Comparison of ENCODE assay signal across 15 cellular contexts in genomic region chr7:76050545-76050944, GRCh38. TPM values are rescaled to one million over a fixed set of nuclear protein-coding genes. Genes with fewer than 3 reads are reported as not detected.
DNase-seq lines count a peak whose midpoint lies in the region; ATAC-seq and TF ChIP-seq lines count a peak whose summit lies in the region.
"Had no signal": no experiment of that assay in that cellular context is flagged by ENCODE, and none has a peak within 500 bp of the region (broad histone marks: within the 10 kb centered on the region; RNA-seq: fewer than 3 reads in every experiment).

No MANE protein-coding gene starts in this region.

- POLR2A ChIA-PET in MCF 10A (lab: Yijun Ruan, JAX) = interaction anchor here (0.7 to 0.9 kb wide), 2 partner anchors 10 to 17 kb away, joined by 3 read pairs; no protein-coding TSS in a partner anchor
- POLR2A ChIA-PET in activated CD8-positive, alpha-beta T cell treated with anti-CD3 and anti-CD28 coated beads for 36 hours (lab: Charles Lee) = interaction anchor here (0.9 to 1.0 kb wide), 2 partner anchors 11 to 75 kb away, joined by 3 to 4 read pairs; no protein-coding TSS in a partner anchor

- H3K27ac Mint-ChIP-seq in MCF 10A (ENCODE audit: low read depth, unreplicated experiment) (peak overlapping the region; percentile 99), immature natural killer cell (peak overlapping the region; percentile 1 to 46 (median 30)), type B pancreatic cell (peak overlapping the region; percentile 70)
- peak overlapping the region; percentile 9 for H3K27ac Mint-ChIP-seq in activated CD8-positive, alpha-beta T cell treated with anti-CD3 and anti-CD28 coated beads for 36 hours

- no peak for TF ChIP-seq CTCF in MCF 10A (IDR thresholded peaks at IDR 0.05; ENCODE audit: unreplicated experiment)
- TF ChIP-seq CTCF in mammary epithelial cell (conservative IDR thresholded peaks at IDR 0.05 in 1 of 2, IDR thresholded peaks at IDR 0.05 in 1 of 2; ENCODE audit: extremely low read depth in 1 of 2, insufficient read depth in 1 of 2, low read depth in 1 of 2, low read length in 2 of 2) = no peak
- TF ChIP-seq CTCF in activated CD8-positive, alpha-beta T cell treated with anti-CD3 and anti-CD28 coated beads for 36 hours (IDR thresholded peaks at IDR 0.05) = no peak
- no peak for TF ChIP-seq CTCF in type B pancreatic cell (conservative IDR thresholded peaks at IDR 0.05)
- TF ChIP-seq CTCF in vagina (IDR thresholded peaks at IDR 0.05) = no peak

- ATAC-seq in activated CD8-positive, alpha-beta T cell treated with anti-CD3 and anti-CD28 coated beads for 36 hours = no peak
- no peak for ATAC-seq in GM21423 (IDR thresholded peaks at IDR 0.05; ENCODE audit: unreplicated experiment)
- ATAC-seq: right cardiac atrium had no signal

- H3K27me3 Mint-ChIP-seq in MCF 10A (ENCODE audit: insufficient read depth, unreplicated experiment) (no peaks in the 10 kb centered on the region), immature natural killer cell (ENCODE audit: low read depth in 3 of 3) (peaks cover 0 to 5% (median 0%) of the 10 kb centered on the region in 3 donors), type B pancreatic cell (no peaks in the 10 kb centered on the region)
- no peaks in the 10 kb centered on the region for H3K27me3 Mint-ChIP-seq in activated CD8-positive, alpha-beta T cell treated with anti-CD3 and anti-CD28 coated beads for 36 hours

- dilution Hi-C loops in mammary epithelial cell (cut with HindIII; ENCODE audit: low sequenced_read_pairs) = no loop called here

- H4K20me1 ChIP-seq in mammary epithelial cell (ENCODE audit: insufficient read depth, low read length) = peaks cover 4% of the 10 kb centered on the region

- H3K9ac ChIP-seq in mammary epithelial cell (ENCODE audit: insufficient read depth, low read length) = no peak overlapping the region

- H3K4me1 ChIP-seq in mammary epithelial cell (ENCODE audit: insufficient read depth, low read length) = peaks cover 23% of the 10 kb centered on the region
- H3K4me1 ChIP-seq in vagina = peaks cover 74% of the 10 kb centered on the region

- CTCF ChIA-PET in MCF 10A (lab: Yijun Ruan, JAX) (interaction anchor here (1.7 kb wide), 1 partner anchor 76 kb away, joined by 3 read pairs; no protein-coding TSS in a partner anchor), mammary epithelial cell (lab: Charles Lee; ENCODE audit: low non-redundant PET) (no interaction called here)
- CTCF ChIA-PET in activated CD8-positive, alpha-beta T cell treated with anti-CD3 and anti-CD28 coated beads for 36 hours (lab: Charles Lee) = interaction anchor here (0.6 kb wide), 1 partner anchor 78 kb away, joined by 3 read pairs; no protein-coding TSS in a partner anchor

- BruUV-seq in MCF 10A (replicated peaks; lab: Mats Ljungman, UMichigan) = no TSS peak
- BruUV-seq in mammary epithelial cell (replicated peaks; lab: Mats Ljungman, UMichigan) = no TSS peak

- 100% methylated on average over 3 of the region's 5 CpGs for WGBS in mammary epithelial cell (ENCODE audit: low coverage, missing lambda C conversion rate)

- H3K27ac ChIP-seq in mammary epithelial cell (ENCODE audit: insufficient read depth, low read depth, low read length) = no peak overlapping the region
- H3K27ac ChIP-seq in vagina = no peak overlapping the region
- H3K27ac ChIP-seq: coronary artery had no signal

- H3K4me1 Mint-ChIP-seq in MCF 10A (ENCODE audit: insufficient read depth, unreplicated experiment) = peaks cover 31% of the 10 kb centered on the region
- peaks cover 33% of the 10 kb centered on the region for H3K4me1 Mint-ChIP-seq in activated CD8-positive, alpha-beta T cell treated with anti-CD3 and anti-CD28 coated beads for 36 hours (ENCODE audit: low read depth)
- H3K4me1 Mint-ChIP-seq in immature natural killer cell = peaks cover 43% of the 10 kb centered on the region in 2 donors
- H3K4me1 Mint-ChIP-seq in type B pancreatic cell (ENCODE audit: unreplicated experiment) = peaks cover 37% of the 10 kb centered on the region

- H3K9me3 Mint-ChIP-seq in MCF 10A (ENCODE audit: unreplicated experiment) = no peaks in the 10 kb centered on the region
- H3K9me3 Mint-ChIP-seq in activated CD8-positive, alpha-beta T cell treated with anti-CD3 and anti-CD28 coated beads for 36 hours = no peaks in the 10 kb centered on the region
- H3K9me3 Mint-ChIP-seq in immature natural killer cell = no peaks in the 10 kb centered on the region
- H3K9me3 Mint-ChIP-seq in type B pancreatic cell = no peaks in the 10 kb centered on the region

- intact Hi-C loops in MCF 10A (cut with micrococcal nuclease) = no loop called here
- intact Hi-C loops in mammary epithelial cell (cut with micrococcal nuclease) = no loop called here
- intact Hi-C loops in activated CD8-positive, alpha-beta T cell treated with anti-CD3 and anti-CD28 coated beads for 36 hours (cut with micrococcal nuclease) = no loop called here
- intact Hi-C loops in vagina (cut with DNase I) = no loop called here

- H2AFZ ChIP-seq in mammary epithelial cell (ENCODE audit: low read depth, low read length) = no peak overlapping the region

- H3K9me3 ChIP-seq in mammary epithelial cell (replicated peaks; ENCODE audit: insufficient read depth, low read length) = no peaks in the 10 kb centered on the region
- H3K9me3 ChIP-seq in vagina = no peaks in the 10 kb centered on the region

- in situ Hi-C loops in mammary epithelial cell (cut with MboI; ENCODE audit: low sequenced_read_pairs in 2 of 2) = loop anchor here in 1 of 2 donors (25.0 kb wide), 1 partner anchor 262 kb away; the partner anchor contains the start of gene HSPB1

- TF ChIP-seq POLR2A in vagina (IDR thresholded peaks at IDR 0.05) = no peak

- no peak for DNase-seq in MCF 10A (ENCODE audit: unreplicated experiment)
- no peak for DNase-seq in mammary epithelial cell
- no peak for DNase-seq in activated CD8-positive, alpha-beta T cell treated with anti-CD3 and anti-CD28 coated beads for 36 hours
- no peak for DNase-seq in immature natural killer cell
- DNase-seq in type B pancreatic cell (ENCODE audit: extremely low spot score, unreplicated experiment) = no peak
- DNase-seq in vagina (ENCODE audit: extremely low spot score in 2 of 2) = no peak
- no peak for DNase-seq in NK-92 (lab: John Stamatoyannopoulos, UW; ENCODE audit: unreplicated experiment)
- DNase-seq: activated CD4-positive, CD25-positive, alpha-beta regulatory T cell treated with anti-CD3 and anti-CD28 coated beads, Interleukin-2, amount 50 U/mL, for 72 hours; Calu3; KG1; RPMI8226; substantia nigra had no signal

- H3K36me3 ChIP-seq in mammary epithelial cell (ENCODE audit: insufficient read depth, low read length) (peaks cover 4% of the 10 kb centered on the region), vagina (no peaks in the 10 kb centered on the region)

- H3K36me3 Mint-ChIP-seq in MCF 10A (ENCODE audit: insufficient read depth, unreplicated experiment) = peaks cover 53% of the 10 kb centered on the region
- H3K36me3 Mint-ChIP-seq in activated CD8-positive, alpha-beta T cell treated with anti-CD3 and anti-CD28 coated beads for 36 hours (ENCODE audit: low read depth) = peaks cover 44% of the 10 kb centered on the region
- peaks cover 5 to 7% (median 6%) of the 10 kb centered on the region in 3 donors for H3K36me3 Mint-ChIP-seq in immature natural killer cell
- H3K36me3 Mint-ChIP-seq in type B pancreatic cell = peaks cover 19% of the 10 kb centered on the region

- no peak overlapping the region for H3K4me2 ChIP-seq in mammary epithelial cell (ENCODE audit: insufficient read depth, low read depth, low read length)

- H3K79me2 ChIP-seq in mammary epithelial cell (ENCODE audit: insufficient read depth, low read length) = peaks cover 92% of the 10 kb centered on the region

- H3K4me3 Mint-ChIP-seq in MCF 10A (ENCODE audit: unreplicated experiment) = no peak overlapping the region
- peak overlapping the region; percentile 1 for H3K4me3 Mint-ChIP-seq in activated CD8-positive, alpha-beta T cell treated with anti-CD3 and anti-CD28 coated beads for 36 hours
- H3K4me3 Mint-ChIP-seq in immature natural killer cell = peak overlapping the region in 3 of 5 donors; percentile 1 to 23 (median 18)
- H3K4me3 Mint-ChIP-seq in type B pancreatic cell = peak overlapping the region; percentile 65

- H3K27me3 ChIP-seq in mammary epithelial cell (ENCODE audit: insufficient read depth, low read length) (no peaks in the 10 kb centered on the region), vagina (no peaks in the 10 kb centered on the region)

- no peak overlapping the region for H3K4me3 ChIP-seq in mammary epithelial cell (replicated peaks in 1 of 3; ENCODE audit: insufficient read depth in 1 of 3, low read depth in 2 of 3, low read length in 3 of 3)
- no peak overlapping the region for H3K4me3 ChIP-seq in vagina
- H3K4me3 ChIP-seq: coronary artery had no signal

RNA-seq across cellular contexts. Expression of gene MDH2, which starts 2.6 kb away (rescaled TPM):
- total RNA-seq in MCF 10A (2022) (278 and 328 TPM in 2 replicates), mammary epithelial cell (100 to 1,000 TPM in 1 of 2 donors, 10 to 100 TPM in 1; 44.0 to 188 TPM), type B pancreatic cell (ENCODE audit: low replicate concordance) (177 and 239 TPM in 2 replicates), vagina (81.8 TPM)
- polyA plus RNA-seq in mammary epithelial cell (162 TPM), immature natural killer cell (100 to 1,000 TPM; 154 to 180 (median 161) TPM)
- 221 TPM for polyA minus RNA-seq in mammary epithelial cell
- total RNA-seq in activated CD8-positive, alpha-beta T cell treated with anti-CD3 and anti-CD28 coated beads for 36 hours = 100 to 1,000 TPM; 278 to 292 TPM

RNA-seq across cellular contexts. Expression of gene STYXL1, which starts 2.7 kb away (rescaled TPM):
- total RNA-seq in MCF 10A (2022) (49.3 and 79.7 TPM in 2 replicates), mammary epithelial cell (10 to 100 TPM; 43.0 to 44.3 TPM), type B pancreatic cell (ENCODE audit: low replicate concordance) (45.9 and 51.9 TPM in 2 replicates), vagina (27.3 TPM)
- polyA plus RNA-seq in mammary epithelial cell (84.3 TPM), immature natural killer cell (100 to 1,000 TPM in 1 of 3 donors, 10 to 100 TPM in 2; 77.7 to 102 (median 79.5) TPM)
- 62.9 TPM for polyA minus RNA-seq in mammary epithelial cell
- total RNA-seq in activated CD8-positive, alpha-beta T cell treated with anti-CD3 and anti-CD28 coated beads for 36 hours = 10 to 100 TPM; 25.9 to 26.9 TPM

RNA-seq across cellular contexts. Expression of gene TMEM120A, which starts 56.1 kb away (rescaled TPM):
- 19.3 and 19.4 TPM in 2 replicates for total RNA-seq in MCF 10A (2022)
- total RNA-seq in mammary epithelial cell = 10 to 100 TPM; 15.8 to 30.3 TPM
- 48.6 TPM for polyA plus RNA-seq in mammary epithelial cell
- 15.4 TPM for polyA minus RNA-seq in mammary epithelial cell
- 10 to 100 TPM; 12.2 to 12.4 TPM for total RNA-seq in activated CD8-positive, alpha-beta T cell treated with anti-CD3 and anti-CD28 coated beads for 36 hours
- polyA plus RNA-seq in immature natural killer cell = 10 to 100 TPM; 35.1 to 53.8 (median 47.6) TPM
- total RNA-seq in type B pancreatic cell (ENCODE audit: low replicate concordance) = 22.5 and 37.1 TPM in 2 replicates
- total RNA-seq in vagina = 45.9 TPM

Comparison
In these comparisons a context has a peak if more than half of its experiments do, and no peak if none do; other contexts are left out.
1. H3K27ac Mint-ChIP-seq: peak in every context shown above with its lines; median percentile 99 in MCF 10A; 70 in type B pancreatic cell; 30 in immature natural killer cell; 9 in activated CD8-positive, alpha-beta T cell treated with anti-CD3 and anti-CD28 coated beads for 36 hours.